Comparison of ENCODE assay signal across 1 cellular context in the genomic region with DNA sequence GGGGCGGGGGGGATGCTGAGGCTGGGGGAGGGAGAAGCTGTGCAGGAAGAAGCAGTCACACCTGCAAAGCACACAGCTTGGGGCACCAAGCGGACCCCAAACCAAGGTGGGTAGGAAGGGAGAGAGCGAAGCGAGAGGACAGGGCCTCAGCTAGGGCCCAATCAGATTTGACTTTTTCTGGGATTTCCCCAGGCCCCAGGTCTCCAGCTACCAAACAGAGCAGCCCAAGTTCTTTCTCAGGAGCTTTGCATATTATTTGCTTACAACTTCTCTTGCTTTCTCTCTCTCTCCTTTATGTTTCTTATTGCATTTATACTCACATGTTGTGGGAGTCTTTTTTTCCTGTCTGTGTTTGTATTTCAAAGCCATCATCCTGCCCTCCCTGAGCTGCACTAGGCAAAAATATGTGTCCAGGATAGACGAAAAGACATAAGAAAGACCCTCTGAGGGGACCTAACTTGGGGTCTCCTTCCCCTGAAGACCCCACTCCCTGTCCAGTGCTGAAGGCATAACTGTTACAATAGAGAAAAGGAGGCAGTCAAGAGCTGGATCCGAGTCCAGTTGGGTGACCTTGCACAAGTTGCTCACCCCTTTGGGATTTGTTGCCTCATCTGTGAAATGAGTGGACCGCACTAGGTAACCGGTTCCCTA.
TF ChIP-seq lines count a peak whose summit lies in the region.

No MANE protein-coding gene starts in this region.

TF ChIP-seq in GM12878, 131 proteins besides CTCF, POLR2A, EP300 and RAD21 (continued from another document and continues in another):
- TF ChIP-seq, protein P1, sequence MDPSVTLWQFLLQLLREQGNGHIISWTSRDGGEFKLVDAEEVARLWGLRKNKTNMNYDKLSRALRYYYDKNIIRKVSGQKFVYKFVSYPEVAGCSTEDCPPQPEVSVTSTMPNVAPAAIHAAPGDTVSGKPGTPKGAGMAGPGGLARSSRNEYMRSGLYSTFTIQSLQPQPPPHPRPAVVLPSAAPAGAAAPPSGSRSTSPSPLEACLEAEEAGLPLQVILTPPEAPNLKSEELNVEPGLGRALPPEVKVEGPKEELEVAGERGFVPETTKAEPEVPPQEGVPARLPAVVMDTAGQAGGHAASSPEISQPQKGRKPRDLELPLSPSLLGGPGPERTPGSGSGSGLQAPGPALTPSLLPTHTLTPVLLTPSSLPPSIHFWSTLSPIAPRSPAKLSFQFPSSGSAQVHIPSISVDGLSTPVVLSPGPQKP (IDR thresholded peaks at IDR 0.05; ENCODE audit: low read depth, low read length): no peak
- TF ChIP-seq, protein P2, sequence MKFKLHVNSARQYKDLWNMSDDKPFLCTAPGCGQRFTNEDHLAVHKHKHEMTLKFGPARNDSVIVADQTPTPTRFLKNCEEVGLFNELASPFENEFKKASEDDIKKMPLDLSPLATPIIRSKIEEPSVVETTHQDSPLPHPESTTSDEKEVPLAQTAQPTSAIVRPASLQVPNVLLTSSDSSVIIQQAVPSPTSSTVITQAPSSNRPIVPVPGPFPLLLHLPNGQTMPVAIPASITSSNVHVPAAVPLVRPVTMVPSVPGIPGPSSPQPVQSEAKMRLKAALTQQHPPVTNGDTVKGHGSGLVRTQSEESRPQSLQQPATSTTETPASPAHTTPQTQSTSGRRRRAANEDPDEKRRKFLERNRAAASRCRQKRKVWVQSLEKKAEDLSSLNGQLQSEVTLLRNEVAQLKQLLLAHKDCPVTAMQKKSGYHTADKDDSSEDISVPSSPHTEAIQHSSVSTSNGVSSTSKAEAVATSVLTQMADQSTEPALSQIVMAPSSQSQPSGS (IDR thresholded peaks at IDR 0.05; ENCODE audit: low read length): no peak
- TF ChIP-seq ZNF274 (IDR thresholded peaks at IDR 0.05; ENCODE audit: insufficient read depth, insufficient read length) (no peak), PML (IDR thresholded peaks at IDR 0.05; ENCODE audit: low read length) (no peak), BHLHE40 (IDR thresholded peaks at IDR 0.05; ENCODE audit: borderline replicate concordance in 1 of 2, low read depth in 2 of 2, low read length in 1 of 2) (peak in 1 of 2 experiments; percentile 15; a peak in 2 of 4 replicates), E4F1 (IDR thresholded peaks at IDR 0.05; ENCODE audit: borderline replicate concordance, partially characterized antibody) (no peak), SUPT20H (IDR thresholded peaks at IDR 0.05; ENCODE audit: borderline replicate concordance, control insufficient read depth, low read depth, low read length) (no peak), GABPA (IDR thresholded peaks at IDR 0.05; ENCODE audit: low read depth) (no peak), POU2F2 (IDR thresholded peaks at IDR 0.05; ENCODE audit: borderline replicate concordance, low read depth, low read length) (peak; percentile 98), ZNF217 (IDR thresholded peaks at IDR 0.05) (no peak), SREBF2 (IDR thresholded peaks at IDR 0.05; ENCODE audit: low read length) (no peak), TCF3 (IDR thresholded peaks at IDR 0.05; ENCODE audit: borderline replicate concordance, insufficient read depth, low read depth, low read length) (peak; percentile 26; the same call in 1 of the 2 replicates), ETV6 (conservative IDR thresholded peaks at IDR 0.05 in 1 of 2, IDR thresholded peaks at IDR 0.05 in 1 of 2; ENCODE audit: borderline replicate concordance in 1 of 2, low read depth in 1 of 2) (0 out of 4 replicates have a peak, but pooled peaks of 1 of the 2 experiments have one; percentile 16), ZNF24 (IDR thresholded peaks at IDR 0.05) (no peak), CBX3 (IDR thresholded peaks at IDR 0.05; ENCODE audit: borderline replicate concordance, low read depth) (no peak), CBFB (IDR thresholded peaks at IDR 0.05; ENCODE audit: low read depth) (no peak), IKZF2 (IDR thresholded peaks at IDR 0.05) (peak in 1 of 2 experiments; percentile 18; a peak in 1 of 4 replicates), TCF7 (IDR thresholded peaks at IDR 0.05; ENCODE audit: borderline replicate concordance) (no peak), POLR2AphosphoS5 (IDR thresholded peaks at IDR 0.05; ENCODE audit: low read length) (peak; percentile 87), CHD1 (IDR thresholded peaks at IDR 0.05; ENCODE audit: low read depth, low read length) (no peak), ZBTB33 (IDR thresholded peaks at IDR 0.05) (no peak), KAT2A (conservative IDR thresholded peaks at IDR 0.05; ENCODE audit: control insufficient read depth, low read depth, low read length) (no peak), TARDBP (IDR thresholded peaks at IDR 0.05; ENCODE audit: borderline replicate concordance) (no peak), CEBPZ (IDR thresholded peaks at IDR 0.05; ENCODE audit: low read depth, low read length) (no peak), TCF12 (IDR thresholded peaks at IDR 0.05; ENCODE audit: low read depth, low read length) (no peak), GATAD2B (conservative IDR thresholded peaks at IDR 0.05; ENCODE audit: low read depth) (no peak), MXI1 (IDR thresholded peaks at IDR 0.05; ENCODE audit: low read depth, low read length) (no peak), RB1 (IDR thresholded peaks at IDR 0.05; ENCODE audit: borderline replicate concordance) (0 out of 2 replicates have a peak, but pooled peaks have one; percentile 69)
- TF ChIP-seq, protein P3, sequence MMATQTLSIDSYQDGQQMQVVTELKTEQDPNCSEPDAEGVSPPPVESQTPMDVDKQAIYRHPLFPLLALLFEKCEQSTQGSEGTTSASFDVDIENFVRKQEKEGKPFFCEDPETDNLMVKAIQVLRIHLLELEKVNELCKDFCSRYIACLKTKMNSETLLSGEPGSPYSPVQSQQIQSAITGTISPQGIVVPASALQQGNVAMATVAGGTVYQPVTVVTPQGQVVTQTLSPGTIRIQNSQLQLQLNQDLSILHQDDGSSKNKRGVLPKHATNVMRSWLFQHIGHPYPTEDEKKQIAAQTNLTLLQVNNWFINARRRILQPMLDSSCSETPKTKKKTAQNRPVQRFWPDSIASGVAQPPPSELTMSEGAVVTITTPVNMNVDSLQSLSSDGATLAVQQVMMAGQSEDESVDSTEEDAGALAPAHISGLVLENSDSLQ (IDR thresholded peaks at IDR 0.05): 0 out of 2 replicates have a peak, but pooled peaks have one; percentile 6
- TF ChIP-seq, protein P4, sequence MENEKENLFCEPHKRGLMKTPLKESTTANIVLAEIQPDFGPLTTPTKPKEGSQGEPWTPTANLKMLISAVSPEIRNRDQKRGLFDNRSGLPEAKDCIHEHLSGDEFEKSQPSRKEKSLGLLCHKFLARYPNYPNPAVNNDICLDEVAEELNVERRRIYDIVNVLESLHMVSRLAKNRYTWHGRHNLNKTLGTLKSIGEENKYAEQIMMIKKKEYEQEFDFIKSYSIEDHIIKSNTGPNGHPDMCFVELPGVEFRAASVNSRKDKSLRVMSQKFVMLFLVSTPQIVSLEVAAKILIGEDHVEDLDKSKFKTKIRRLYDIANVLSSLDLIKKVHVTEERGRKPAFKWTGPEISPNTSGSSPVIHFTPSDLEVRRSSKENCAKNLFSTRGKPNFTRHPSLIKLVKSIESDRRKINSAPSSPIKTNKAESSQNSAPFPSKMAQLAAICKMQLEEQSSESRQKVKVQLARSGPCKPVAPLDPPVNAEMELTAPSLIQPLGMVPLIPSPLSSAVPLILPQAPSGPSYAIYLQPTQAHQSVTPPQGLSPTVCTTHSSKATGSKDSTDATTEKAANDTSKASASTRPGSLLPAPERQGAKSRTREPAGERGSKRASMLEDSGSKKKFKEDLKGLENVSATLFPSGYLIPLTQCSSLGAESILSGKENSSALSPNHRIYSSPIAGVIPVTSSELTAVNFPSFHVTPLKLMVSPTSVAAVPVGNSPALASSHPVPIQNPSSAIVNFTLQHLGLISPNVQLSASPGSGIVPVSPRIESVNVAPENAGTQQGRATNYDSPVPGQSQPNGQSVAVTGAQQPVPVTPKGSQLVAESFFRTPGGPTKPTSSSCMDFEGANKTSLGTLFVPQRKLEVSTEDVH (IDR thresholded peaks at IDR 0.05; ENCODE audit: low read depth, partially characterized antibody): no peak
- TF ChIP-seq, protein P5, sequence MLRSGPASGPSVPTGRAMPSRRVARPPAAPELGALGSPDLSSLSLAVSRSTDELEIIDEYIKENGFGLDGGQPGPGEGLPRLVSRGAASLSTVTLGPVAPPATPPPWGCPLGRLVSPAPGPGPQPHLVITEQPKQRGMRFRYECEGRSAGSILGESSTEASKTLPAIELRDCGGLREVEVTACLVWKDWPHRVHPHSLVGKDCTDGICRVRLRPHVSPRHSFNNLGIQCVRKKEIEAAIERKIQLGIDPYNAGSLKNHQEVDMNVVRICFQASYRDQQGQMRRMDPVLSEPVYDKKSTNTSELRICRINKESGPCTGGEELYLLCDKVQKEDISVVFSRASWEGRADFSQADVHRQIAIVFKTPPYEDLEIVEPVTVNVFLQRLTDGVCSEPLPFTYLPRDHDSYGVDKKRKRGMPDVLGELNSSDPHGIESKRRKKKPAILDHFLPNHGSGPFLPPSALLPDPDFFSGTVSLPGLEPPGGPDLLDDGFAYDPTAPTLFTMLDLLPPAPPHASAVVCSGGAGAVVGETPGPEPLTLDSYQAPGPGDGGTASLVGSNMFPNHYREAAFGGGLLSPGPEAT (IDR thresholded peaks at IDR 0.05; ENCODE audit: low read depth): 0 out of 2 replicates have a peak, but pooled peaks have one; percentile 17
- TF ChIP-seq, protein P6, sequence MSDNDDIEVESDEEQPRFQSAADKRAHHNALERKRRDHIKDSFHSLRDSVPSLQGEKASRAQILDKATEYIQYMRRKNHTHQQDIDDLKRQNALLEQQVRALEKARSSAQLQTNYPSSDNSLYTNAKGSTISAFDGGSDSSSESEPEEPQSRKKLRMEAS (IDR thresholded peaks at IDR 0.05; ENCODE audit: low read depth, low read length): 0 out of 2 replicates have a peak, but pooled peaks have one; percentile 8
- TF ChIP-seq, protein P7, sequence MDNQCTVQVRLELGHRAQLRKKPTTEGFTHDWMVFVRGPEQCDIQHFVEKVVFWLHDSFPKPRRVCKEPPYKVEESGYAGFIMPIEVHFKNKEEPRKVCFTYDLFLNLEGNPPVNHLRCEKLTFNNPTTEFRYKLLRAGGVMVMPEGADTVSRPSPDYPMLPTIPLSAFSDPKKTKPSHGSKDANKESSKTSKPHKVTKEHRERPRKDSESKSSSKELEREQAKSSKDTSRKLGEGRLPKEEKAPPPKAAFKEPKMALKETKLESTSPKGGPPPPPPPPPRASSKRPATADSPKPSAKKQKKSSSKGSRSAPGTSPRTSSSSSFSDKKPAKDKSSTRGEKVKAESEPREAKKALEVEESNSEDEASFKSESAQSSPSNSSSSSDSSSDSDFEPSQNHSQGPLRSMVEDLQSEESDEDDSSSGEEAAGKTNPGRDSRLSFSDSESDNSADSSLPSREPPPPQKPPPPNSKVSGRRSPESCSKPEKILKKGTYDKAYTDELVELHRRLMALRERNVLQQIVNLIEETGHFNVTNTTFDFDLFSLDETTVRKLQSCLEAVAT (IDR thresholded peaks at IDR 0.05): peak; percentile 62
